8 cellular contexts compared by ENCODE assay signal in genomic region chr11:10657308-10658271, GRCh38. TPM values are rescaled to one million over a fixed set of nuclear protein-coding genes. Genes with fewer than 3 reads are reported as not detected.
DNase-seq lines count a peak whose midpoint lies in the region; ATAC-seq and TF ChIP-seq lines count a peak whose summit lies in the region.

No MANE protein-coding gene starts in this region.

- no TSS peak for BruUV-seq in HCT116 (replicated peaks; lab: Mats Ljungman, UMichigan)

- no peaks in the 10 kb centered on the region for H3K4me1 Mint-ChIP-seq in CD8-positive, alpha-beta T cell (ENCODE audit: low read depth)

- H3K4me3 Mint-ChIP-seq in CD8-positive, alpha-beta T cell = no peak overlapping the region

- TF ChIP-seq RAD21 in HCT116 (IDR thresholded peaks at IDR 0.05; ENCODE audit: low read depth) = no peak

- H3K4me1 ChIP-seq in HCT116 (ENCODE audit: control insufficient read depth in 1 of 2, insufficient read depth in 2 of 2, low read length in 2 of 2) (peaks cover 88 to 100% of the 10 kb centered on the region in 2 experiments), left ventricle myocardium inferior (peaks cover 59% of the 10 kb centered on the region), suprapubic skin (peaks cover 74% of the 10 kb centered on the region)
- no peaks in the 10 kb centered on the region for H3K4me1 ChIP-seq in CD8-positive, alpha-beta T cell (ENCODE audit: insufficient read depth, low read length)

- peak; percentile 70 for ATAC-seq in GM18502 (IDR thresholded peaks at IDR 0.05; ENCODE audit: poor library complexity, unreplicated experiment)
- peak; percentile 4; the same call in 1 of the 2 replicates for ATAC-seq in HCT116
- no peak for ATAC-seq in CD8-positive, alpha-beta T cell

- H3K9me2 ChIP-seq in HCT116 (ENCODE audit: insufficient read depth) = no peaks in the 10 kb centered on the region

- no peaks in the 10 kb centered on the region for H3K79me2 ChIP-seq in HCT116 (ENCODE audit: insufficient read depth, low read length)

- peak; percentile 16 for TF ChIP-seq POLR2A in HCT116 (IDR thresholded peaks at IDR 0.05; ENCODE audit: borderline replicate concordance, extremely low read depth, insufficient read depth, insufficient read length)
- no peak for TF ChIP-seq POLR2A in suprapubic skin (IDR thresholded peaks at IDR 0.05)

- peak overlapping the region; percentile 61 for H3K4me2 ChIP-seq in HCT116 (ENCODE audit: low read length)

- CTCF ChIA-PET in HCT116 (lab: Charles Lee) = interaction anchor here (0.8 to 1.0 kb wide), 2 partner anchors 251 to 253 kb away, joined by 3 read pairs; no protein-coding TSS in a partner anchor
- CTCF ChIA-PET in CD8-positive, alpha-beta T cell (lab: Charles Lee) = interaction anchor here (0.7 to 11.2 kb wide), 2 partner anchors 244 to 252 kb away, joined by 4 to 151 read pairs; no protein-coding TSS in a partner anchor

- H3K9me3 Mint-ChIP-seq in CD8-positive, alpha-beta T cell = no peaks in the 10 kb centered on the region

- no peaks in the 10 kb centered on the region for H3K36me3 ChIP-seq in HCT116 (ENCODE audit: control insufficient read depth in 1 of 2, insufficient read depth in 2 of 2, low read length in 2 of 2)
- H3K36me3 ChIP-seq in left ventricle myocardium inferior = no peaks in the 10 kb centered on the region
- no peaks in the 10 kb centered on the region for H3K36me3 ChIP-seq in suprapubic skin
- H3K36me3 ChIP-seq in CD8-positive, alpha-beta T cell (ENCODE audit: insufficient read depth, low read length) = no peaks in the 10 kb centered on the region

- H3K36me3 Mint-ChIP-seq in CD8-positive, alpha-beta T cell = no peaks in the 10 kb centered on the region

- DNase-seq in HCT116 (ENCODE audit: low read depth, low spot score) (no peak), SK-MEL-5 (ENCODE audit: low read depth, low spot score) (peak; percentile 32), left ventricle myocardium inferior (no peak), suprapubic skin (ENCODE audit: low spot score in 2 of 2) (no peak), NCI-H526 (lab: John Stamatoyannopoulos, UW) (no peak)
- no peak for DNase-seq in stimulated activated CD4-positive, alpha-beta T cell treated with anti-CD3 and anti-CD28 coated beads, Interleukin-2, amount 100 ng/mL, for 24 hours
- DNase-seq in CD8-positive, alpha-beta T cell = no peak

- no peaks in the 10 kb centered on the region for H3K9me3 ChIP-seq in HCT116 (ENCODE audit: control insufficient read depth in 1 of 2, insufficient read depth in 1 of 2, low read depth in 1 of 2, low read length in 2 of 2)
- no peaks in the 10 kb centered on the region for H3K9me3 ChIP-seq in left ventricle myocardium inferior (replicated peaks)
- no peaks in the 10 kb centered on the region for H3K9me3 ChIP-seq in suprapubic skin
- H3K9me3 ChIP-seq in CD8-positive, alpha-beta T cell (ENCODE audit: low read length) = no peaks in the 10 kb centered on the region

- H2AFZ ChIP-seq in HCT116 (ENCODE audit: low read depth, low read length, poor library complexity, severe bottlenecking) = no peak overlapping the region

- TF ChIP-seq EP300 in suprapubic skin (IDR thresholded peaks at IDR 0.05) = no peak

- TF ChIP-seq CTCF in HCT116 (IDR thresholded peaks at IDR 0.05 in 2 of 3, conservative IDR thresholded peaks at IDR 0.05 in 1 of 3; ENCODE audit: borderline replicate concordance in 1 of 3, insufficient read depth in 1 of 3, low read depth in 2 of 3, low read length in 2 of 3) = no peak
- no peak for TF ChIP-seq CTCF in left ventricle myocardium inferior (IDR thresholded peaks at IDR 0.05; ENCODE audit: borderline replicate concordance)
- no peak for TF ChIP-seq CTCF in suprapubic skin (IDR thresholded peaks at IDR 0.05)
- TF ChIP-seq CTCF in CD8-positive, alpha-beta T cell (IDR thresholded peaks at IDR 0.05) = no peak

- no peak overlapping the region for H3K27ac Mint-ChIP-seq in CD8-positive, alpha-beta T cell

- POLR2A ChIA-PET in HCT116 (lab: Charles Lee) = interaction anchor here (1.0 to 1.5 kb wide), 4 partner anchors 8 to 41 kb away, joined by 4 read pairs; no protein-coding TSS in a partner anchor
- POLR2A ChIA-PET in CD8-positive, alpha-beta T cell (lab: Charles Lee) = no interaction called here

- peak overlapping the region; percentile 66 for H3K9ac ChIP-seq in HCT116 (ENCODE audit: low read length)

- intact Hi-C loops in HCT116 (cut with micrococcal nuclease) (loop anchor here (2.0 kb wide), 1 partner anchor 251 kb away; no protein-coding TSS in a partner anchor), left ventricle myocardium inferior (cut with micrococcal nuclease) (no loop called here)
- intact Hi-C loops in CD8-positive, alpha-beta T cell (cut with DNase I, micrococcal nuclease) = no loop called here

- no peaks in the 10 kb centered on the region for H3K27me3 Mint-ChIP-seq in CD8-positive, alpha-beta T cell (ENCODE audit: low read depth)

- 40% methylated on average over 15 of the region's 20 CpGs for WGBS in suprapubic skin

- no peaks in the 10 kb centered on the region for H4K20me1 ChIP-seq in HCT116 (ENCODE audit: insufficient read depth)

- H3K4me3 ChIP-seq in HCT116 (replicated peaks in 1 of 2; ENCODE audit: low read depth in 1 of 2, low read length in 2 of 2) (0 out of 4 replicates have a peak overlapping the region, but pooled peaks of 1 of the 2 experiments have one; percentile 2), left ventricle myocardium inferior (peak overlapping the region; percentile 9), suprapubic skin (no peak overlapping the region)
- no peak overlapping the region for H3K4me3 ChIP-seq in CD8-positive, alpha-beta T cell (ENCODE audit: low read depth, low read length)

- peak overlapping the region; percentile 100 for H3K27ac ChIP-seq in HCT116 (ENCODE audit: low read depth, low read length)
- peak overlapping the region; percentile 72 for H3K27ac ChIP-seq in left ventricle myocardium inferior (replicated peaks)
- H3K27ac ChIP-seq in suprapubic skin = peak overlapping the region; percentile 85
- no peak overlapping the region for H3K27ac ChIP-seq in CD8-positive, alpha-beta T cell (ENCODE audit: low read depth, low read length)

- RAD21 ChIA-PET in HCT116 (lab: Charles Lee; ENCODE audit: low non-redundant PET in 1 of 2, low total read pairs in 2 of 2, uncharacterized antibody in 2 of 2, unreplicated experiment in 2 of 2) = no interaction called here

- in situ Hi-C loops in SK-MEL-5 (cut with HindIII; ENCODE audit: low pct_unique_long_range_greater_than_20kb, low sequenced_read_pairs) = no loop called here

- H3K27me3 ChIP-seq in HCT116 (ENCODE audit: insufficient read depth, low read length) = no peaks in the 10 kb centered on the region
- H3K27me3 ChIP-seq in left ventricle myocardium inferior (ENCODE audit: low read depth) = no peaks in the 10 kb centered on the region
- H3K27me3 ChIP-seq in suprapubic skin = no peaks in the 10 kb centered on the region
- no peaks in the 10 kb centered on the region for H3K27me3 ChIP-seq in CD8-positive, alpha-beta T cell (ENCODE audit: insufficient read depth, low read length)

TF ChIP-seq in HCT116, 20 proteins besides CTCF, POLR2A, EP300 and RAD21:
- TF ChIP-seq SIN3A (IDR thresholded peaks at IDR 0.05; ENCODE audit: low read depth) (no peak), CEBPB (IDR thresholded peaks at IDR 0.05; ENCODE audit: low read depth) (no peak), ZFX (IDR thresholded peaks at IDR 0.05) (no peak), YY1 (IDR thresholded peaks at IDR 0.05; ENCODE audit: extremely low read depth, insufficient replicate concordance, low read depth, low read length) (no peak), POLR2AphosphoS5 (IDR thresholded peaks at IDR 0.05; ENCODE audit: low read depth, low read length) (peak; percentile 42; the same call in 1 of the 2 replicates), TCF7L2 (IDR thresholded peaks at IDR 0.05; ENCODE audit: borderline replicate concordance, extremely low read depth, insufficient read depth, insufficient read length) (peak; percentile 86)
- TF ChIP-seq, protein P1, sequence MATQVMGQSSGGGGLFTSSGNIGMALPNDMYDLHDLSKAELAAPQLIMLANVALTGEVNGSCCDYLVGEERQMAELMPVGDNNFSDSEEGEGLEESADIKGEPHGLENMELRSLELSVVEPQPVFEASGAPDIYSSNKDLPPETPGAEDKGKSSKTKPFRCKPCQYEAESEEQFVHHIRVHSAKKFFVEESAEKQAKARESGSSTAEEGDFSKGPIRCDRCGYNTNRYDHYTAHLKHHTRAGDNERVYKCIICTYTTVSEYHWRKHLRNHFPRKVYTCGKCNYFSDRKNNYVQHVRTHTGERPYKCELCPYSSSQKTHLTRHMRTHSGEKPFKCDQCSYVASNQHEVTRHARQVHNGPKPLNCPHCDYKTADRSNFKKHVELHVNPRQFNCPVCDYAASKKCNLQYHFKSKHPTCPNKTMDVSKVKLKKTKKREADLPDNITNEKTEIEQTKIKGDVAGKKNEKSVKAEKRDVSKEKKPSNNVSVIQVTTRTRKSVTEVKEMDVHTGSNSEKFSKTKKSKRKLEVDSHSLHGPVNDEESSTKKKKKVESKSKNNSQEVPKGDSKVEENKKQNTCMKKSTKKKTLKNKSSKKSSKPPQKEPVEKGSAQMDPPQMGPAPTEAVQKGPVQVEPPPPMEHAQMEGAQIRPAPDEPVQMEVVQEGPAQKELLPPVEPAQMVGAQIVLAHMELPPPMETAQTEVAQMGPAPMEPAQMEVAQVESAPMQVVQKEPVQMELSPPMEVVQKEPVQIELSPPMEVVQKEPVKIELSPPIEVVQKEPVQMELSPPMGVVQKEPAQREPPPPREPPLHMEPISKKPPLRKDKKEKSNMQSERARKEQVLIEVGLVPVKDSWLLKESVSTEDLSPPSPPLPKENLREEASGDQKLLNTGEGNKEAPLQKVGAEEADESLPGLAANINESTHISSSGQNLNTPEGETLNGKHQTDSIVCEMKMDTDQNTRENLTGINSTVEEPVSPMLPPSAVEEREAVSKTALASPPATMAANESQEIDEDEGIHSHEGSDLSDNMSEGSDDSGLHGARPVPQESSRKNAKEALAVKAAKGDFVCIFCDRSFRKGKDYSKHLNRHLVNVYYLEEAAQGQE (IDR thresholded peaks at IDR 0.05; ENCODE audit: low read depth) = no peak

RNA-seq across cellular contexts. Expression of gene IRAG1, which starts 36.0 kb away (rescaled TPM):
- total RNA-seq in HCT116 (2021; ENCODE audit: unreplicated experiment) = 3.7 TPM
- 2.0 and 2.3 TPM in 2 replicates for polyA plus RNA-seq in HCT116 (2012)
- 0.08 and 0.21 TPM in 2 replicates for total RNA-seq in SK-MEL-5 (2014; rRNA removed; shearing (Covaris generic))
- polyA plus RNA-seq in SK-MEL-5 (2015; cell fraction: cytosol; rRNA removed) = 0.13 TPM in 1 of 2 replicates, not detected in the other
- polyA plus RNA-seq in SK-MEL-5 (2015; cell fraction: nucleus; rRNA removed) = 0.16 and 0.41 TPM in 2 replicates
- total RNA-seq in left ventricle myocardium inferior = 5.1 TPM
- total RNA-seq in suprapubic skin = 1 to 10 TPM; 2.9 to 4.6 (median 4.2) TPM
- total RNA-seq in CD8-positive, alpha-beta T cell = not detected
